2 cellular contexts compared by ENCODE assay signal in the genomic region with DNA sequence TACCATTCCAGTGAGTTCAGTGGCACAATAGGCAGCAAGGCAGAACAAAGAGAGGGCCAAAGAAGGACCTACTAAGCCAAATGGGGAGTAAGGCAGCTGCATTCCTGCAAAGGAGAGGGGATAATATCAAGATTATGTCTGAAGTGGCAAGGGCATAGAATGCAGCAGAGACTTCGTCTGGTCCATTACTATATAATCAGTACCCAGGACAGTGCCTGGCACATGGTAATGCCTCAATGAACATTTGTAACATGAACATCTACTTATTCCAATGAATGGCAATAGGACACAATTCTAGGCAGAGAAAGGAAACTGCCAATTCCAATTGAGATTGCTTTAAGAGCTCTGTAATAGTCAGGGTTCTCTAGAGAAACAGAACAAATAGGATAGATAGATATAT.
TF ChIP-seq lines count a peak whose summit lies in the region.

No MANE protein-coding gene starts in this region.

TF ChIP-seq in A549, 52 proteins besides CTCF, POLR2A, EP300 and RAD21 (continued from another document):
- TF ChIP-seq, protein P1, sequence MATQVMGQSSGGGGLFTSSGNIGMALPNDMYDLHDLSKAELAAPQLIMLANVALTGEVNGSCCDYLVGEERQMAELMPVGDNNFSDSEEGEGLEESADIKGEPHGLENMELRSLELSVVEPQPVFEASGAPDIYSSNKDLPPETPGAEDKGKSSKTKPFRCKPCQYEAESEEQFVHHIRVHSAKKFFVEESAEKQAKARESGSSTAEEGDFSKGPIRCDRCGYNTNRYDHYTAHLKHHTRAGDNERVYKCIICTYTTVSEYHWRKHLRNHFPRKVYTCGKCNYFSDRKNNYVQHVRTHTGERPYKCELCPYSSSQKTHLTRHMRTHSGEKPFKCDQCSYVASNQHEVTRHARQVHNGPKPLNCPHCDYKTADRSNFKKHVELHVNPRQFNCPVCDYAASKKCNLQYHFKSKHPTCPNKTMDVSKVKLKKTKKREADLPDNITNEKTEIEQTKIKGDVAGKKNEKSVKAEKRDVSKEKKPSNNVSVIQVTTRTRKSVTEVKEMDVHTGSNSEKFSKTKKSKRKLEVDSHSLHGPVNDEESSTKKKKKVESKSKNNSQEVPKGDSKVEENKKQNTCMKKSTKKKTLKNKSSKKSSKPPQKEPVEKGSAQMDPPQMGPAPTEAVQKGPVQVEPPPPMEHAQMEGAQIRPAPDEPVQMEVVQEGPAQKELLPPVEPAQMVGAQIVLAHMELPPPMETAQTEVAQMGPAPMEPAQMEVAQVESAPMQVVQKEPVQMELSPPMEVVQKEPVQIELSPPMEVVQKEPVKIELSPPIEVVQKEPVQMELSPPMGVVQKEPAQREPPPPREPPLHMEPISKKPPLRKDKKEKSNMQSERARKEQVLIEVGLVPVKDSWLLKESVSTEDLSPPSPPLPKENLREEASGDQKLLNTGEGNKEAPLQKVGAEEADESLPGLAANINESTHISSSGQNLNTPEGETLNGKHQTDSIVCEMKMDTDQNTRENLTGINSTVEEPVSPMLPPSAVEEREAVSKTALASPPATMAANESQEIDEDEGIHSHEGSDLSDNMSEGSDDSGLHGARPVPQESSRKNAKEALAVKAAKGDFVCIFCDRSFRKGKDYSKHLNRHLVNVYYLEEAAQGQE (IDR thresholded peaks at IDR 0.05), result peak; percentile 37; the same call in 1 of the 2 replicates

TF ChIP-seq in HEK293, 187 proteins besides CTCF, POLR2A, EP300 and RAD21 (continued from another document):
- no peak for TF ChIP-seq ZNF133 (tag by site-specific recombination; IDR thresholded peaks at IDR 0.05)
